In the genomic region with DNA sequence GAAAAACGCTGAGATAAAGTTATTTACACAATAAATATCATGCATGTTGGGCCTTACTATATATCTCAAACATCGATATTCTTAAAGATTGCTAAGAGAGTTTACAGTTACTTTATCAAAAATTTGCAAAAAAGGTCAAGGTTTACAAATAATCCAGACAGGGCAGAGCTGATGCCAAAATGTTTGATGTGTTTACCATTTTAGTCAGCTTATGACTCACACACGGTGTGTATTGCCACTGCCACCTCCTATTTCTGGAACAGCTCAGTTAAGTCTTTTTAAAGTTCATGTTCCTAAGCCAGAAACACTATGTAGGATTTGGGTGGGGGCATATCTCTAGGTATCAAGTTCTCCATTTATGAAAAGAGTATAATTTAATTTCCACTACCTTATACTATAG, we compare ENCODE assay signal across 10 cellular contexts.
DNase-seq lines count a peak whose midpoint lies in the region; ATAC-seq and TF ChIP-seq lines count a peak whose summit lies in the region.
"Had no signal": no experiment of that assay in that cellular context is flagged by ENCODE, and none has a peak within 500 bp of the region (broad histone marks: within the 10 kb centered on the region; RNA-seq: fewer than 3 reads in every experiment).

No MANE protein-coding gene starts in this region.

- H3F3A ChIP-seq in GM23248 (ENCODE audit: insufficient read depth): peaks cover 21% of the 10 kb centered on the region

- peak overlapping the region; percentile 89 for H3K27ac Mint-ChIP-seq in activated naive CD8-positive, alpha-beta T cell
- H3K27ac Mint-ChIP-seq: naive B cell had no signal

- peaks cover 87% of the 10 kb centered on the region for H3K4me1 Mint-ChIP-seq in activated naive CD8-positive, alpha-beta T cell (ENCODE audit: low read depth)
- H3K4me1 Mint-ChIP-seq: naive B cell had no signal

- H3K4me3 ChIP-seq in GM23248: no peak overlapping the region
- no peak overlapping the region for H3K4me3 ChIP-seq in heart right ventricle

- no peak overlapping the region for H2AFZ ChIP-seq in GM23248

- in situ Hi-C loops in GM23248 (cut with MboI): no loop called here

- H3K9me3 ChIP-seq in GM23248 (ENCODE audit: low read depth): no peaks in the 10 kb centered on the region
- no peaks in the 10 kb centered on the region for H3K9me3 ChIP-seq in heart right ventricle

- peak overlapping the region; percentile 54; the same call in 1 of the 2 replicates for H3K9ac ChIP-seq in GM23248

- H3K9me2 ChIP-seq in GM23248 (ENCODE audit: insufficient read depth): no peaks in the 10 kb centered on the region

- no peaks in the 10 kb centered on the region for H4K20me1 ChIP-seq in GM23248 (ENCODE audit: insufficient read depth)

- TF ChIP-seq CTCF in 22Rv1 (IDR thresholded peaks at IDR 0.05) (no peak), heart right ventricle (IDR thresholded peaks at IDR 0.05) (no peak)

- H3K36me3 Mint-ChIP-seq in activated naive CD8-positive, alpha-beta T cell: peaks cover 56% of the 10 kb centered on the region
- H3K36me3 Mint-ChIP-seq: naive B cell had no signal

- DNase-seq in GM23248 (peak; percentile 81), heart right ventricle (peak in 1 of 2 donors; percentile 36), NCI-H82 (lab: John Stamatoyannopoulos, UW) (no peak), NCI-H226 (no peak)
- DNase-seq: DMS79 treated with DMSO at 0.1 percent for 48 hours, naive B cell had no signal

- peaks cover 5% of the 10 kb centered on the region; the same call in 1 of the 2 replicates for H3K79me2 ChIP-seq in GM23248 (ENCODE audit: insufficient read depth)

- H3K4me1 ChIP-seq in GM23248 (ENCODE audit: insufficient read depth): peaks cover 28% of the 10 kb centered on the region
- H3K4me1 ChIP-seq in heart right ventricle: peaks cover 0 to 38% (median 19%) of the 10 kb centered on the region in 9 donors

- H3K4me3 Mint-ChIP-seq in activated naive CD8-positive, alpha-beta T cell: peak overlapping the region; percentile 61
- H3K4me3 Mint-ChIP-seq: naive B cell had no signal

- H3K27ac ChIP-seq in 22Rv1 (peak overlapping the region; percentile 29; the same call in 1 of the 2 replicates), GM23248 (peak overlapping the region; percentile 90), heart right ventricle (peak overlapping the region; percentile 18 to 87 (median 76))

- intact Hi-C loops in heart right ventricle (cut with DNase I): no loop called here

- H3K27me3 Mint-ChIP-seq in activated naive CD8-positive, alpha-beta T cell: no peaks in the 10 kb centered on the region
- H3K27me3 Mint-ChIP-seq: naive B cell had no signal

- peak overlapping the region; percentile 43 for H3K4me2 ChIP-seq in GM23248 (ENCODE audit: unreplicated experiment)

- no peaks in the 10 kb centered on the region for H3K9me3 Mint-ChIP-seq in activated naive CD8-positive, alpha-beta T cell (ENCODE audit: low read depth)

- H3K36me3 ChIP-seq in GM23248 (ENCODE audit: low read depth) (no peaks in the 10 kb centered on the region), heart right ventricle (peaks cover 0 to 6% (median 0%) of the 10 kb centered on the region in 9 donors)

- WGBS in GM23248 (ENCODE audit: low coverage in 1 of 2, low lambda C conversion rate in 2 of 2, missing lambda C conversion rate in 2 of 2), 2 experiments: 64 to 67% methylated on average over 3 of the region's 3 CpGs
- 43 to 56% methylated on average over 3 of the region's 3 CpGs for WGBS in heart right ventricle, 2 donors

- H3K27me3 ChIP-seq in GM23248 (replicated peaks; ENCODE audit: insufficient read depth) (no peaks in the 10 kb centered on the region), heart right ventricle (no peaks in the 10 kb centered on the region)

- ATAC-seq in heart right ventricle (peak; percentile 52 to 94 (median 90)), HG02938 (IDR thresholded peaks at IDR 0.05; ENCODE audit: unreplicated experiment) (no peak), GM21737 (IDR thresholded peaks at IDR 0.05; ENCODE audit: unreplicated experiment) (no peak)

Comparison
In these comparisons a context has a peak if more than half of its experiments do, and no peak if none do; other contexts are left out.
1. H3K27ac ChIP-seq: peak in every context shown above with its lines; median percentile 90 in GM23248; 76 in heart right ventricle; 29 in 22Rv1.
2. ATAC-seq: peak in heart right ventricle (8 of 8); none in HG02938 (single experiment) and GM21737 (single experiment).